Comparison of ENCODE assay signal across 18 cellular contexts in genomic region chr12:76556373-76556772, GRCh38. TPM values are rescaled to one million over a fixed set of nuclear protein-coding genes. Genes with fewer than 3 reads are reported as not detected.
A peak's percentile ranks its signal among the peaks of the same experiment; 100 is the strongest.
DNase-seq lines count a peak whose midpoint lies in the region; ATAC-seq and TF ChIP-seq lines count a peak whose summit lies in the region.
"Had no signal": no experiment of that assay in that cellular context is flagged by ENCODE, and none has a peak within 500 bp of the region (broad histone marks: within the 10 kb centered on the region; RNA-seq: fewer than 3 reads in every experiment).

No MANE protein-coding gene starts in this region.

- H3K9ac ChIP-seq in IMR-90 (ENCODE audit: low read depth, low read length) = no peak overlapping the region

- CTCF ChIA-PET in CD4-positive, alpha-beta memory T cell (lab: Charles Lee; ENCODE audit: partially characterized antibody) = interaction anchor here (2.3 kb wide), 1 partner anchor 100 kb away, joined by 6 read pairs; no protein-coding TSS in a partner anchor
- CTCF ChIA-PET in IMR-90 (lab: Yijun Ruan, JAX) = interaction anchor here (0.6 kb wide), 1 partner anchor 104 kb away, joined by 5 read pairs; no protein-coding TSS in a partner anchor

- H2BK120ac ChIP-seq in IMR-90 (ENCODE audit: low read depth, low read length) = no peak overlapping the region

- no peak for TF ChIP-seq CTCF in IMR-90 (conservative IDR thresholded peaks at IDR 0.05; ENCODE audit: low read depth, low read length)
- TF ChIP-seq CTCF in mesothelial cell of epicardium (IDR thresholded peaks at IDR 0.05; ENCODE audit: unreplicated experiment) = no peak

- H3K4me3 ChIP-seq in CD4-positive, alpha-beta memory T cell (ENCODE audit: low read length in 2 of 2) = no peak overlapping the region
- H3K4me3 ChIP-seq in IMR-90 (ENCODE audit: insufficient read depth, low read depth, low read length) (no peak overlapping the region), MG63 (no peak overlapping the region)
- H3K4me3 ChIP-seq: HAP-1, hepatocyte, tibial artery had no signal

- no peak for TF ChIP-seq RAD21 in IMR-90 (IDR thresholded peaks at IDR 0.05; ENCODE audit: low read length)

- no peak overlapping the region for H3K14ac ChIP-seq in IMR-90 (replicated peaks; ENCODE audit: low read depth, low read length)

- H3K56ac ChIP-seq in IMR-90 (ENCODE audit: extremely low read depth, insufficient read depth, low read length) = no peak overlapping the region

- no peak overlapping the region for H4K5ac ChIP-seq in IMR-90 (ENCODE audit: low read depth, low read length)

- POLR2A ChIA-PET in CD4-positive, alpha-beta memory T cell (lab: Charles Lee; ENCODE audit: partially characterized antibody) = interaction anchor here (1.0 kb wide), 1 partner anchor 208 kb away, joined by 3 read pairs; the partner anchor contains the start of gene BBS10
- POLR2A ChIA-PET in IMR-90 (lab: Charles Lee; ENCODE audit: unreplicated experiment) = no interaction called here

- no peak overlapping the region for H4K91ac ChIP-seq in IMR-90 (ENCODE audit: insufficient read depth, low read depth, low read length)

- peaks cover 75% of the 10 kb centered on the region for H3K4me1 ChIP-seq in CD4-positive, alpha-beta memory T cell (ENCODE audit: insufficient read depth, low read length)
- H3K4me1 ChIP-seq in IMR-90 (ENCODE audit: control insufficient read depth, insufficient read depth, low read length) = 0 out of 2 replicates have a peak, but pooled peaks cover 2% of the 10 kb centered on the region

- no peak overlapping the region for H2BK15ac ChIP-seq in IMR-90 (ENCODE audit: low read depth, low read length)

- no TSS peak for BruUV-seq in IMR-90 (replicated peaks; lab: Mats Ljungman, UMichigan)

- peak in 4 of 5 donors; percentile 10 to 67 (median 22) for DNase-seq in CD4-positive, alpha-beta memory T cell
- DNase-seq in IMR-90 = no peak
- DNase-seq in mesothelial cell of epicardium (ENCODE audit: low spot score in 2 of 2, unreplicated experiment in 2 of 2) = no peak
- no peak for DNase-seq in SIG-M5 treated with dmso at 0.1 percent for 504 hours (lab: John Stamatoyannopoulos, UW; ENCODE audit: unreplicated experiment)
- DNase-seq in iPS-NIHi11 (ENCODE audit: low spot score) = no peak
- no peak for DNase-seq in MG63
- DNase-seq in NCI-H524 treated with DMSO at 0.1 percent for 48 hours (lab: John Stamatoyannopoulos, UW) = no peak
- DNase-seq: activated CD4-positive, CD25-positive, alpha-beta regulatory T cell; activated gamma-delta T cell treated with Interleukin-2 at 50 U/mL for 16 hours; Caco-2; cerebellar nuclear complex; NCI-H1417; SHP77; tibial artery had no signal

- no peaks in the 10 kb centered on the region for H3K9me3 Mint-ChIP-seq in CD4-positive, alpha-beta memory T cell
- no peaks in the 10 kb centered on the region for H3K9me3 Mint-ChIP-seq in activated T-helper 17 cell treated with anti-CD3 and anti-CD28 coated beads, Interleukin-2, amount 50 U/mL, for 72 hours
- H3K9me3 Mint-ChIP-seq in mesothelial cell of epicardium = no peaks in the 10 kb centered on the region

- H4K20me1 ChIP-seq in IMR-90 (ENCODE audit: insufficient read depth, low read length) = peaks cover 14% of the 10 kb centered on the region; the same call in 1 of the 2 replicates

- no peak overlapping the region for H3K18ac ChIP-seq in IMR-90 (ENCODE audit: low read depth, low read length)

- H3K27me3 Mint-ChIP-seq in CD4-positive, alpha-beta memory T cell = no peaks in the 10 kb centered on the region
- H3K27me3 Mint-ChIP-seq in activated T-helper 17 cell treated with anti-CD3 and anti-CD28 coated beads, Interleukin-2, amount 50 U/mL, for 72 hours = no peaks in the 10 kb centered on the region
- no peaks in the 10 kb centered on the region for H3K27me3 Mint-ChIP-seq in mesothelial cell of epicardium (ENCODE audit: low read depth)

- H3K27ac ChIP-seq in CD4-positive, alpha-beta memory T cell (ENCODE audit: low read depth, low read length) = no peak overlapping the region
- H3K27ac ChIP-seq in IMR-90 (ENCODE audit: insufficient read depth, low read length) = no peak overlapping the region
- H3K27ac ChIP-seq: hepatocyte, tibial artery had no signal

- H3K23ac ChIP-seq in IMR-90 (ENCODE audit: low read depth, low read length) = peak overlapping the region; percentile 61; the same call in 1 of the 2 replicates

- H2BK5ac ChIP-seq in IMR-90 (ENCODE audit: low read depth, low read length, poor library complexity, severe bottlenecking) = no peak overlapping the region

- H3K9me1 ChIP-seq in IMR-90 (ENCODE audit: insufficient read depth, low read length) = 0 out of 2 replicates have a peak, but pooled peaks cover 2% of the 10 kb centered on the region

- H4K8ac ChIP-seq in IMR-90 (ENCODE audit: low read depth in 2 of 2, low read length in 2 of 2) = no peak overlapping the region

- no peaks in the 10 kb centered on the region for H3K9me3 ChIP-seq in CD4-positive, alpha-beta memory T cell (ENCODE audit: control insufficient read depth in 1 of 2, low read length in 2 of 2)
- H3K9me3 ChIP-seq in IMR-90 (ENCODE audit: control insufficient read depth, insufficient read depth, low read length) (no peaks in the 10 kb centered on the region), MG63 (no peaks in the 10 kb centered on the region)
- H3K9me3 ChIP-seq: Caco-2, HAP-1, tibial artery had no signal

- H3K4ac ChIP-seq in IMR-90 (ENCODE audit: low read depth, low read length) = no peak overlapping the region

- no peaks in the 10 kb centered on the region for H3K27me3 ChIP-seq in CD4-positive, alpha-beta memory T cell (ENCODE audit: insufficient read depth, low read length)
- no peaks in the 10 kb centered on the region for H3K27me3 ChIP-seq in IMR-90 (ENCODE audit: control insufficient read depth, insufficient read depth, low read length)
- no peaks in the 10 kb centered on the region for H3K27me3 ChIP-seq in MG63
- H3K27me3 ChIP-seq: hepatocyte, tibial artery had no signal

- dilution Hi-C loops in IMR-90 (cut with HindIII; ENCODE audit: low sequenced_read_pairs, unreplicated experiment) = no loop called here

- H3K4me3 Mint-ChIP-seq in CD4-positive, alpha-beta memory T cell = peak overlapping the region; percentile 6 to 97 (median 60)
- H3K4me3 Mint-ChIP-seq in activated T-helper 17 cell treated with anti-CD3 and anti-CD28 coated beads, Interleukin-2, amount 50 U/mL, for 72 hours = peak overlapping the region; percentile 36
- no peak overlapping the region for H3K4me3 Mint-ChIP-seq in mesothelial cell of epicardium

- peaks cover 41 to 77% (median 56%) of the 10 kb centered on the region in 4 donors for H3K4me1 Mint-ChIP-seq in CD4-positive, alpha-beta memory T cell
- peaks cover 26% of the 10 kb centered on the region for H3K4me1 Mint-ChIP-seq in activated T-helper 17 cell treated with anti-CD3 and anti-CD28 coated beads, Interleukin-2, amount 50 U/mL, for 72 hours
- H3K4me1 Mint-ChIP-seq in mesothelial cell of epicardium = peaks cover 32% of the 10 kb centered on the region

- H3K36me3 Mint-ChIP-seq in CD4-positive, alpha-beta memory T cell = peaks cover 0 to 26% of the 10 kb centered on the region in 2 donors
- H3K36me3 Mint-ChIP-seq in activated T-helper 17 cell treated with anti-CD3 and anti-CD28 coated beads, Interleukin-2, amount 50 U/mL, for 72 hours (ENCODE audit: low read depth) = peaks cover 25% of the 10 kb centered on the region
- no peaks in the 10 kb centered on the region for H3K36me3 Mint-ChIP-seq in mesothelial cell of epicardium

- TF ChIP-seq POLR2A in IMR-90 (IDR thresholded peaks at IDR 0.05; ENCODE audit: low read depth, low read length) = no peak

- H3K36me3 ChIP-seq in CD4-positive, alpha-beta memory T cell (ENCODE audit: insufficient read depth, low read length) = no peaks in the 10 kb centered on the region
- H3K36me3 ChIP-seq in IMR-90 (ENCODE audit: control insufficient read depth, insufficient read depth, low read length) = no peaks in the 10 kb centered on the region
- H3K36me3 ChIP-seq in MG63 = peaks cover 2% of the 10 kb centered on the region; the same call in 1 of the 2 replicates
- H3K36me3 ChIP-seq: HAP-1, tibial artery had no signal

- intact Hi-C loops in CD4-positive, alpha-beta memory T cell (cut with micrococcal nuclease) = no loop called here
- intact Hi-C loops in IMR-90 (cut with micrococcal nuclease) = loop anchor here (5.0 to 10.0 kb wide), 2 partner anchors 84 to 162 kb away; no protein-coding TSS in a partner anchor

- H2AFZ ChIP-seq in IMR-90 (replicated peaks; ENCODE audit: low read length, poor library complexity) = no peak overlapping the region
- H2AFZ ChIP-seq: hepatocyte had no signal

- H2BK20ac ChIP-seq in IMR-90 (ENCODE audit: low read depth, low read length) = no peak overlapping the region

- peak overlapping the region; percentile 2 to 77 (median 25) for H3K27ac Mint-ChIP-seq in CD4-positive, alpha-beta memory T cell
- H3K27ac Mint-ChIP-seq in activated T-helper 17 cell treated with anti-CD3 and anti-CD28 coated beads, Interleukin-2, amount 50 U/mL, for 72 hours = no peak overlapping the region
- peak overlapping the region; percentile 7 for H3K27ac Mint-ChIP-seq in mesothelial cell of epicardium

- in situ Hi-C loops in IMR-90 (cut with MboI; ENCODE audit: low sequenced_read_pairs) = no loop called here

- no CpG with 5 or more reads among the region's 4 CpGs for WGBS in IMR-90 (ENCODE audit: extremely low coverage in 2 of 2, insufficient read length in 1 of 2), 2 experiments

- peaks cover 14 to 54% of the 10 kb centered on the region in 2 experiments for H3K79me1 ChIP-seq in IMR-90 (ENCODE audit: low read depth in 1 of 2, low read length in 2 of 2)

- H3K4me2 ChIP-seq in IMR-90 (ENCODE audit: low read depth, low read length) = no peak overlapping the region

- H2AK5ac ChIP-seq in IMR-90 (ENCODE audit: low read depth, low read length) = no peak overlapping the region

- no peak for ATAC-seq in IMR-90 (ENCODE audit: low read depth)
- no peak for ATAC-seq in activated T-helper 17 cell treated with anti-CD3 and anti-CD28 coated beads, Interleukin-2, amount 50 U/mL, for 72 hours (replicated peaks)
- ATAC-seq: esophagus mucosa had no signal

- H2AK9ac ChIP-seq in IMR-90 (replicated peaks; ENCODE audit: low read depth, low read length, poor library complexity) = no peak overlapping the region

TF ChIP-seq in IMR-90, 13 proteins besides CTCF, POLR2A, EP300 and RAD21 (continues in another document):
- no peak for TF ChIP-seq SMC3 (IDR thresholded peaks at IDR 0.05; ENCODE audit: low read depth, low read length)
- TF ChIP-seq MAFK (IDR thresholded peaks at IDR 0.05; ENCODE audit: low read depth, low read length) = no peak

RNA-seq across cellular contexts. Expression of gene OSBPL8, which starts 3.2 kb away (rescaled TPM):
- total RNA-seq in CD4-positive, alpha-beta memory T cell = 100 to 1,000 TPM; 126 to 127 TPM
- 100 to 1,000 TPM; 130 to 143 TPM for polyA plus RNA-seq in CD4-positive, alpha-beta memory T cell
- total RNA-seq in IMR-90 (2012; rRNA removed) (24.2 and 48.0 TPM in 2 replicates), mesothelial cell of epicardium (50.8 to 51.5 TPM (median 51.5 TPM) in 3 replicates)
- 16.3 and 17.8 TPM in 2 replicates for polyA plus RNA-seq in IMR-90 (2012; rRNA removed)
- polyA plus RNA-seq in IMR-90 (2012; cell fraction: cytosol; rRNA removed) = 17.3 and 24.6 TPM in 2 replicates
- polyA plus RNA-seq in IMR-90 (2012; cell fraction: nucleus; rRNA removed; ENCODE audit: low replicate concordance) = 14.6 and 33.3 TPM in 2 replicates
- 10 to 100 TPM; 40.5 to 68.2 TPM for total RNA-seq in activated T-helper 17 cell treated with anti-CD3 and anti-CD28 coated beads, Interleukin-2, amount 50 U/mL, for 72 hours
- 43.7 and 71.7 TPM in 2 replicates for total RNA-seq in MG63 (2014; rRNA removed; shearing (Covaris generic); ENCODE audit: low replicate concordance)

Comparison
In these comparisons a context has a peak if more than half of its experiments do, and no peak if none do; other contexts are left out.
1. DNase-seq: peak in CD4-positive, alpha-beta memory T cell (4 of 5); none in IMR-90 (single experiment), mesothelial cell of epicardium (0 of 2), SIG-M5 treated with dmso at 0.1 percent for 504 hours (single experiment), iPS-NIHi11 (single experiment), MG63 (single experiment) and NCI-H524 treated with DMSO at 0.1 percent for 48 hours (single experiment).